ENCODE assay signal across 8 cellular contexts in the genomic region with DNA sequence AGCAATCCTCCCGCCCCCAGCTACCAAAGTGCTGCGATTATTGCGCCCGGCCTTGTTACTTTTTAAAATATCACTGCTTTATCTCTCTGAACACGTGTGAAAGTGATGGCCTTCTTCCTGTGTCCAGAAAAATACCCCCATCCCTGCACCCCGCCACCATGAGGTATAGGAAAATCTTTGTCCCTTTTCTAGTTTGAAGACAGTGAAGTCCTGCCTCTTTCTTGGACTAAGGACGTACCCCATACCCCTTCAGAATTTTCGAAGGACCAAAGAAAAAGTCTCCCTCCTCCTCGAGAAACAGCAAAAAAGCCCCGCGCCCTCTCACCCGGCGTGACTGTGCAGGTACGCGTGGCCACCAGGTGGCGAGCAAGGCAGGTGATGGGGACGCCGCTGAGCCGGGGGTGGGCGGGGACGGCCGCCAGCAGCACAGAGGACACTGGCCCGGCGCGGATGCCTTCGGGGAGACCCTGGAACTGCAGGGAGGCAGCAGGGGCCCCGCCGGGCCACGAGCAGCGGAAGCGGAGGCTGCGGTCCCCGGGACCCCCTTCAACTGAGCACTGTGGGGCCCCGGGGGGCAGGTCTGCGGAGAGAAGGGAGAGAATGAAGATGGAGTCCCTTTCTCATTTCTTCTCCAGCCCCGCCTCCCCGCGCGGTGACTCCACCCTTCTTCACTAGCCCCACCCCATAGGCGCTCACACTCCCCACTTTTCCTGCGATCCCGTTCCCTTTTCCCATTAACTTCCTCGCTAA.
DNase-seq lines count a peak whose midpoint lies in the region; ATAC-seq and TF ChIP-seq lines count a peak whose summit lies in the region.

No MANE protein-coding gene starts in this region.

- ATAC-seq in GM21825 (IDR thresholded peaks at IDR 0.05; ENCODE audit: unreplicated experiment): peak; percentile 45

- DNase-seq in EL (peak; percentile 80), LoVo (ENCODE audit: low spot score) (peak; percentile 82), T1000 (lab: John Stamatoyannopoulos, UW) (peak; percentile 81), astrocyte of the cerebellum (ENCODE audit: low read depth) (peak; percentile 31), hypothalamus (lab: John Stamatoyannopoulos, UW) (peak in 48 of 51 donors; percentile 18 to 88 (median 52)), retinal pigment epithelial cell (ENCODE audit: low read depth) (no peak), NCI-H510A treated with DMSO at 0.1 percent for 48 hours (lab: John Stamatoyannopoulos, UW) (no peak)

- peak overlapping the region; percentile 52 for H3K4me3 ChIP-seq in astrocyte of the cerebellum (ENCODE audit: low read depth, low read length)
- H3K4me3 ChIP-seq in retinal pigment epithelial cell (ENCODE audit: low read length): peak overlapping the region; percentile 71

- in situ Hi-C loops in astrocyte of the cerebellum (cut with HindIII; ENCODE audit: low sequenced_read_pairs): no loop called here

- peak; percentile 83 for TF ChIP-seq CTCF in astrocyte of the cerebellum (IDR thresholded peaks at IDR 0.05; ENCODE audit: low read depth, low read length, missing control alignments)
- peak; percentile 79 for TF ChIP-seq CTCF in retinal pigment epithelial cell (conservative IDR thresholded peaks at IDR 0.05; ENCODE audit: low read depth, low read length)

Comparison
In these comparisons a context has a peak if more than half of its experiments do, and no peak if none do; other contexts are left out.
1. DNase-seq: peak in EL (single experiment), LoVo (single experiment), T1000 (single experiment), astrocyte of the cerebellum (single experiment) and hypothalamus (48 of 51); none in retinal pigment epithelial cell (single experiment) and NCI-H510A treated with DMSO at 0.1 percent for 48 hours (single experiment).